ENCODE assay signal across 8 cellular contexts in the genomic region with DNA sequence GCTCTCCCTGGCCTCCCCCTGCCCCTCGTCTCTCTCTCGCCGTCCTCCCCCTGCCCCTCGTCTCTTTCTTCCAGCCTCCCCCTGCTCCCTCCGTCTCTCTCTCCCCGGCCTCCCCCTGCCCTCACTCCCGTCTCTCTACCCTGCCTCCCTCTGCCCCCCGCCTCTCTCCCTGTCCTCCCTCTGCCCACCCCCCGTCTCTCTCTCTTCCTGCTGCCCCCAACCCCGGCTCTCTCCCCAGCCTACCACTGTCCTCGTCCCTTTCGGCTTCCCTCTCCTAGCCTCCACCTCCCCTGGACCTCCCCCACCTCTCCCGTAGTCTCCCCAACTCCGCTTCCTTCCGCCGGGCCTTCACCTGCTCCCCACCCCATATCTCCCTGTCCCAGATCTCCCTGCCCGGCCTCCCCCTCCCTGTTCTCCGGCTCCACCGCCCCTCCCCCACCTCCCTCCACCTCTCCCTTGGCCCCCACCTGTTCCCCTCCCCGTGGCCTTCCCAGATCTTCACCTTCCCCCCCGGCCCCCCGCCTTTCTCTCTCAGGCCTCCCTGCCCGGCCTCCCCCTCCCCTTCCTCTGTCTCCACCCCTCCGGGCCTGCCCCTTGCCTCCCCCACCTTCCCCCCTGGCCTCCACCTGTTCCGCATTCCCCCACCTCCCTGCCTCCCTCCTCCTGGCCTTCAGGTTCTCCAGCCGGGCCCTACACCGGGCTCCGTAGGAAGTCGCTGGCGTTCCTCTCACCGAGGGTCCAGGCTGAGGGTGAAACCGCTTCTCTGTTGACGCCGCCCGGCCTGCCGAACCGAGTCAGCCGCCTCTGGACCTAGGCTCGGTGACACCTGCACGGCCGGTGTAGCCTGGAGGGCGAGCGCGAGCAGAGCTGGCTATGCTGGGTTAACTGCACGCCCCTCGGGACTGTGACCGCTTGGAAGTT. TPM values are rescaled to one million over a fixed set of nuclear protein-coding genes. Genes with fewer than 3 reads are reported as not detected.
DNase-seq lines count a peak whose midpoint lies in the region; ATAC-seq lines count a peak whose summit lies in the region.

No MANE protein-coding gene starts in this region.

- peak overlapping the region; percentile 99 for H3K27ac Mint-ChIP-seq in dendritic cell treated with granulocyte-macrophage colony-stimulating factor and Interleukin-4, amounts not matched to agents 40 ng/mL and 50 ng/mL, for 4 days
- H3K27ac Mint-ChIP-seq in naive B cell: peak overlapping the region; percentile 84 to 97 (median 95)

- peaks cover 48% of the 10 kb centered on the region for H3K36me3 Mint-ChIP-seq in dendritic cell treated with granulocyte-macrophage colony-stimulating factor and Interleukin-4, amounts not matched to agents 40 ng/mL and 50 ng/mL, for 4 days (ENCODE audit: low read depth)
- H3K36me3 Mint-ChIP-seq in naive B cell: no peaks in the 10 kb centered on the region

- intact Hi-C loops in dendritic cell treated with granulocyte-macrophage colony-stimulating factor and Interleukin-4, amounts not matched to agents 40 ng/mL and 50 ng/mL, for 4 days (cut with micrococcal nuclease): loop anchor here (2.0 to 10.0 kb wide), 2 partner anchors 23 to 63 kb away; no protein-coding TSS in a partner anchor
- intact Hi-C loops in posterior vena cava (cut with DNase I): loop anchor here in 1 of 2 donors (5.0 kb wide), 1 partner anchor 765 kb away; no protein-coding TSS in a partner anchor

- ATAC-seq in naive B cell (ENCODE audit: low read depth in 2 of 2) (no peak), HG03196 (IDR thresholded peaks at IDR 0.05; ENCODE audit: unreplicated experiment) (no peak)

- DNase-seq in GM03348 (ENCODE audit: low spot score) (peak; percentile 18), NCI-H2196 (lab: John Stamatoyannopoulos, UW; ENCODE audit: unreplicated experiment) (peak; percentile 45), naive B cell (no peak), NCI-H345 (lab: John Stamatoyannopoulos, UW) (no peak), posterior vena cava (ENCODE audit: low spot score) (no peak), hippocampal formation (lab: John Stamatoyannopoulos, UW) (no peak)

- peaks cover 8% of the 10 kb centered on the region for H3K9me3 Mint-ChIP-seq in dendritic cell treated with granulocyte-macrophage colony-stimulating factor and Interleukin-4, amounts not matched to agents 40 ng/mL and 50 ng/mL, for 4 days
- no peaks in the 10 kb centered on the region for H3K9me3 Mint-ChIP-seq in naive B cell

- peak overlapping the region; percentile 100 for H3K4me3 Mint-ChIP-seq in dendritic cell treated with granulocyte-macrophage colony-stimulating factor and Interleukin-4, amounts not matched to agents 40 ng/mL and 50 ng/mL, for 4 days
- H3K4me3 Mint-ChIP-seq in naive B cell: peak overlapping the region; percentile 90 to 99 (median 92)

- peaks cover 39% of the 10 kb centered on the region for H3K4me1 Mint-ChIP-seq in dendritic cell treated with granulocyte-macrophage colony-stimulating factor and Interleukin-4, amounts not matched to agents 40 ng/mL and 50 ng/mL, for 4 days (ENCODE audit: low read depth)
- H3K4me1 Mint-ChIP-seq in naive B cell: peaks cover 19 to 48% (median 25%) of the 10 kb centered on the region in 3 donors

- no peaks in the 10 kb centered on the region for H3K27me3 Mint-ChIP-seq in dendritic cell treated with granulocyte-macrophage colony-stimulating factor and Interleukin-4, amounts not matched to agents 40 ng/mL and 50 ng/mL, for 4 days
- no peaks in the 10 kb centered on the region for H3K27me3 Mint-ChIP-seq in naive B cell

RNA-seq across cellular contexts. Expression of gene GET4, which starts 1.2 kb away (rescaled TPM):
- 10 to 100 TPM in 5 of 6 donors, 1 to 10 TPM in 1; 7.6 to 25.7 (median 16.8) TPM for polyA plus RNA-seq in naive B cell (ENCODE audit: low read depth in 6 of 6)
- 10 to 100 TPM; 13.2 to 16.3 TPM for total RNA-seq in posterior vena cava

RNA-seq across cellular contexts. Expression of gene SUN1, which starts 45.3 kb away (rescaled TPM):
- polyA plus RNA-seq in naive B cell (ENCODE audit: low read depth in 6 of 6): 10 to 100 TPM; 38.9 to 93.6 (median 45.5) TPM
- total RNA-seq in posterior vena cava: 100 to 1,000 TPM; 110 to 132 TPM

Comparison
In these comparisons a context has a peak if more than half of its experiments do, and no peak if none do; other contexts are left out.
1. DNase-seq: peak in GM03348 (single experiment) and NCI-H2196 (single experiment); none in naive B cell (single experiment), NCI-H345 (single experiment), posterior vena cava (single experiment) and hippocampal formation (0 of 2).